Comparison of ENCODE assay signal across 24 cellular contexts in the genomic region with DNA sequence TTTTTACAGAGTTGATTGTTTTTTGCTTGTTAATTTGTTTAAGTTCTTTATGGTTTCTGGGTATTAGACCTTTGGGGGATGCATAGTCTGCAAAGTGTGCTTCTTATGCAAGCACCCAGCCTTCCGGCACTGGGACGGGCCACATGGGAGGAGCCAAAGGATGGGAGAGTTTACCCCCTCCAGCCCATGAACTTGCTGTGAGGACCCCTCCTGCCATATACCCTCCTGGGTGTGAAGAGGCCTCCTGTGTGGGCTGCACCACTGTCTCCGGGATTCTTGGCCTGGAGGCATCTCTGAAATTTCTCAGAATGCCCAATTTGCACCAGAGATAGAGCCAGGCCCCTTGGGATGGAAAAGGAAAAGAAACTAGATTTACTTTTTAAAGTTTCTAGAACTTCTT.
"Had no signal": no experiment of that assay in that cellular context is flagged by ENCODE, and none has a peak within 500 bp of the region (broad histone marks: within the 10 kb centered on the region; RNA-seq: fewer than 3 reads in every experiment).

No MANE protein-coding gene starts in this region.

- H3K9me3 ChIP-seq: stomach, suprapubic skin, testis, thoracic aorta, thyroid gland, tibial artery, transverse colon, upper lobe of left lung, upper lobe of right lung, uterus, vagina had no signal

- H3K4me3 ChIP-seq: stomach, suprapubic skin, testis, thoracic aorta, thyroid gland, tibial artery, tibial nerve, transverse colon, upper lobe of left lung, upper lobe of right lung, uterus, vagina had no signal

- DNase-seq: stimulated activated CD4-positive, alpha-beta T cell treated with anti-CD3 and anti-CD28 coated beads, Interleukin-2, amount 100 ng/mL, for 48 hours; stimulated activated CD4-positive, alpha-beta T cell treated with anti-CD3 and anti-CD28 coated beads, Interleukin-4, amount 100 ng/mL, for 1 hour; stimulated activated CD4-positive, alpha-beta T cell treated with anti-CD3 and anti-CD28 coated beads, Interleukin-4, amount 100 ng/mL, for 24 hours; stimulated activated CD4-positive, alpha-beta T cell treated with anti-CD3 and anti-CD28 coated beads, Interleukin-4, amount 100 ng/mL, for 4 hours; stimulated activated CD8-positive, alpha-beta memory T cell treated with anti-CD3 and anti-CD28 coated beads, Interleukin-4, amount 100 ng/mL, for 48 hours; stimulated activated naive B cell treated with anti-CD40 and anti-IgM and Interleukin-4, amounts not matched to agents 10 μg/mL and 1 μg/mL and 100 μg/mL, for 72 hours; stimulated activated naive CD4-positive, alpha-beta T cell; stimulated activated naive CD4-positive, alpha-beta T cell treated with Interleukin-2 at 50 U/mL for 16 hours; stimulated activated naive CD8-positive, alpha-beta T cell treated with anti-CD3 and anti-CD28 coated beads, Interleukin-15, amount 100 ng/mL, for 72 hours; stimulated activated naive CD8-positive, alpha-beta T cell treated with anti-CD3 and anti-CD28 coated beads, Interleukin-15, Interleukin-2, amounts not matched to agents 100 U/mL and 50 U/mL, for 24 hours; stomach; substantia nigra; testis; thyroid gland; tibial artery; transverse colon; trophoblast cell; upper lobe of left lung; upper lobe of right lung; uterus had no signal

- H3K4me1 ChIP-seq: suprapubic skin, testis, tibial artery, tibial nerve, transverse colon, upper lobe of left lung, upper lobe of right lung, uterus, vagina had no signal

- H3K27me3 ChIP-seq: stomach, suprapubic skin, testis, thyroid gland, tibial artery, tibial nerve, transverse colon, upper lobe of left lung, upper lobe of right lung, uterus, vagina had no signal

- H3K27ac ChIP-seq: stomach, suprapubic skin, testis, thoracic aorta, thyroid gland, tibial artery, tibial nerve, transverse colon, upper lobe of left lung, upper lobe of right lung, uterus, vagina had no signal

- H3K36me3 ChIP-seq: stomach, suprapubic skin, thoracic aorta, thyroid gland, tibial artery, transverse colon, upper lobe of left lung, upper lobe of right lung, uterus, vagina had no signal
